ENCODE assay signal across 21 cellular contexts in genomic region chr1:117757668-117758067, GRCh38.
DNase-seq lines count a peak whose midpoint lies in the region; ATAC-seq, FAIRE-seq and TF ChIP-seq lines count a peak whose summit lies in the region.
"Had no signal": no experiment of that assay in that cellular context is flagged by ENCODE, and none has a peak within 500 bp of the region (broad histone marks: within the 10 kb centered on the region; RNA-seq: fewer than 3 reads in every experiment).

No MANE protein-coding gene starts in this region.

- no peak for ATAC-seq in right cardiac atrium
- no peak for ATAC-seq in GM21723 (IDR thresholded peaks at IDR 0.05; ENCODE audit: unreplicated experiment)

- H3K9me3 Mint-ChIP-seq in astrocyte (ENCODE audit: unreplicated experiment) = peaks cover 1% of the 10 kb centered on the region
- H3K9me3 Mint-ChIP-seq: T-helper 2 cell treated with Interferon-gamma antibody and Interleukin-4, amounts not matched to agents 5 μg/mL and 100 μg/mL, for 36 hours had no signal

- H3K9me3 ChIP-seq in astrocyte (ENCODE audit: insufficient read depth, low read depth, low read length) (no peaks in the 10 kb centered on the region), right cardiac atrium (ENCODE audit: control insufficient read depth, low read length) (no peaks in the 10 kb centered on the region)
- H3K9me3 ChIP-seq: lower lobe of right lung, mucosa of descending colon, tibial nerve had no signal

- FAIRE-seq in astrocyte (lab: Jason Lieb, UNC) = no peak
- FAIRE-seq: H54, small intestine had no signal

- H4K20me1 ChIP-seq in astrocyte (ENCODE audit: insufficient read depth, low read length) = no peaks in the 10 kb centered on the region

- DNase-seq in ELR (ENCODE audit: low read depth) (peak; percentile 90), LHCN-M2 (ENCODE audit: low read depth) (peak; percentile 28), astrocyte (ENCODE audit: low read depth) (peak; percentile 44), renal cortical epithelial cell (ENCODE audit: low read depth) (peak; percentile 7), right cardiac atrium (no peak), C1 segment of cervical spinal cord (lab: John Stamatoyannopoulos, UW) (no peak)
- DNase-seq: activated CD4-positive, alpha-beta T cell treated with anti-CD3 and anti-CD28 coated beads for 4 hours; activated effector memory CD4-positive, alpha-beta T cell treated with anti-CD3 and anti-CD28 coated beads, Interleukin-2, amount 50 U/mL, for 16 hours; activated T-cell treated with anti-CD3 and anti-CD28 coated beads for 4 hours; Calu3; dorsolateral prefrontal cortex; lower lobe of right lung; NCI-H1417 treated with DMSO at 0.1 percent for 48 hours; NCI-H774 had no signal

- H3K4me1 Mint-ChIP-seq in astrocyte (ENCODE audit: low read depth, unreplicated experiment) = peaks cover 3% of the 10 kb centered on the region

- intact Hi-C loops in right cardiac atrium (cut with DNase I) = loop anchor here in 3 of 4 donors (2.0 to 10.0 kb wide), 5 partner anchors 143 to 245 kb away; partner anchors contain the start of gene TENT5C (in 2 of the 3)

- no peak overlapping the region for H3K4me3 ChIP-seq in astrocyte (ENCODE audit: insufficient read depth, low read depth, low read length)
- no peak overlapping the region for H3K4me3 ChIP-seq in right cardiac atrium (ENCODE audit: low read length)
- H3K4me3 ChIP-seq: mucosa of descending colon had no signal

- no peak overlapping the region for H3K27ac ChIP-seq in astrocyte (ENCODE audit: low read depth, low read length)
- H3K27ac ChIP-seq in right cardiac atrium (ENCODE audit: low read length) = no peak overlapping the region
- H3K27ac ChIP-seq: dorsolateral prefrontal cortex, lower lobe of right lung, tibial nerve had no signal

- peaks cover 24% of the 10 kb centered on the region for H3K27me3 Mint-ChIP-seq in astrocyte (ENCODE audit: low read depth, unreplicated experiment)

- 69% methylated on average over 3 of the region's 3 CpGs for WGBS in right cardiac atrium

- H3K36me3 Mint-ChIP-seq in astrocyte (ENCODE audit: low read depth, unreplicated experiment) = no peaks in the 10 kb centered on the region

- peaks cover 18% of the 10 kb centered on the region for H3K4me1 ChIP-seq in astrocyte (ENCODE audit: insufficient read depth, low read length)
- H3K4me1 ChIP-seq in right cardiac atrium (ENCODE audit: control insufficient read depth, insufficient read depth, low read length) = no peaks in the 10 kb centered on the region

- H3K27me3 ChIP-seq in astrocyte (ENCODE audit: insufficient read depth, low read length) = no peaks in the 10 kb centered on the region
- no peaks in the 10 kb centered on the region for H3K27me3 ChIP-seq in right cardiac atrium (ENCODE audit: control insufficient read depth, insufficient read depth)
- H3K27me3 ChIP-seq: tibial nerve had no signal

- H3K9ac ChIP-seq in astrocyte (ENCODE audit: low read length) = no peak overlapping the region

- H2AFZ ChIP-seq in astrocyte (ENCODE audit: low read depth, low read length) = no peak overlapping the region

- H3K4me3 Mint-ChIP-seq in astrocyte (ENCODE audit: unreplicated experiment) = no peak overlapping the region

- no peaks in the 10 kb centered on the region for H3K79me2 ChIP-seq in astrocyte (ENCODE audit: insufficient read depth, low read length)

- H3K4me2 ChIP-seq in astrocyte (ENCODE audit: low read length) = no peak overlapping the region

- H3K36me3 ChIP-seq in astrocyte (ENCODE audit: insufficient read depth, low read length) = no peaks in the 10 kb centered on the region
- H3K36me3 ChIP-seq: lower lobe of right lung, tibial nerve had no signal

- H3K27ac Mint-ChIP-seq in astrocyte (ENCODE audit: unreplicated experiment) = no peak overlapping the region
- H3K27ac Mint-ChIP-seq: nephron; T-helper 2 cell treated with Interferon-gamma antibody and Interleukin-4, amounts not matched to agents 5 μg/mL and 100 μg/mL, for 36 hours had no signal

- TF ChIP-seq CTCF in astrocyte (IDR thresholded peaks at IDR 0.05; ENCODE audit: insufficient read depth, low read depth, low read length) = no peak

Comparison
In these comparisons a context has a peak if more than half of its experiments do, and no peak if none do; other contexts are left out.
1. DNase-seq: peak in ELR (single experiment), LHCN-M2 (single experiment), astrocyte (single experiment) and renal cortical epithelial cell (single experiment); none in right cardiac atrium (0 of 3) and C1 segment of cervical spinal cord (0 of 14).